ENCODE assay signal across 2 cellular contexts in the genomic region with DNA sequence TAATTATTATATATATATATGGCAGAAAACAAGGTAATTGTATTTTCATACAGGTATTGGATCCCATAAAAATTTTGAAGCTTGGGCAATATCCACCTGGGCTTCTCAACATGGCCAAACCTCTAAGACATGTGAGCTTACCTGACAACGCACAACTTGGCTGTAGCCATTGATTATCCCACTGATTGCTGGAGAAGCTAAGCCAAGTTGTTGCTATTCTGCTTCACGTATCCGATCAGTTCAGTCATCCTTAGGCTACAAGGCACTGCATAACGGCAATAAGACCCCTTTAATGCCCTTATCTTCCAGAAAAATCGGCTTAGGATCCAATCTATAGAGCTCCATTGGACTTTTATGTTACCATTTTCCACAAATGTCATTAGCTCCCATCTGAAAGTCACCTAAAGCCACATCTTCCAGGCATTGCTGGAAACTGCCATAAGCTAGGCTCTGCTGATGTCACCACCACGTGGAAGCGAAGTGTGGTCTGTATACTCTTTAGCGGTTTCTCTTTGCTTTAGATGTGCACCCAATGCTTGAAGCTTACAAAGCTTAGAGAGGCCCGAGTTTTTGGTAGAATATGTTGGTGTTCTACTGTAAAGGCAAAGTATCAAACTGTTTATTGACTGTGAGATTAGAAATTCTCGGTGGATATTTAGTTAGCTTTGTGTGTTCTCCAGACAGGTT.
TF ChIP-seq lines count a peak whose summit lies in the region.

No MANE protein-coding gene starts in this region.

TF ChIP-seq in SK-N-SH, 30 proteins besides CTCF, POLR2A, EP300 and RAD21:
- TF ChIP-seq REST (IDR thresholded peaks at IDR 0.05; ENCODE audit: low read depth, low read length) (no peak), SIN3A (IDR thresholded peaks at IDR 0.05; ENCODE audit: borderline replicate concordance, low read depth, low read length) (no peak), JUND (IDR thresholded peaks at IDR 0.05) (no peak)
- TF ChIP-seq, protein P1, sequence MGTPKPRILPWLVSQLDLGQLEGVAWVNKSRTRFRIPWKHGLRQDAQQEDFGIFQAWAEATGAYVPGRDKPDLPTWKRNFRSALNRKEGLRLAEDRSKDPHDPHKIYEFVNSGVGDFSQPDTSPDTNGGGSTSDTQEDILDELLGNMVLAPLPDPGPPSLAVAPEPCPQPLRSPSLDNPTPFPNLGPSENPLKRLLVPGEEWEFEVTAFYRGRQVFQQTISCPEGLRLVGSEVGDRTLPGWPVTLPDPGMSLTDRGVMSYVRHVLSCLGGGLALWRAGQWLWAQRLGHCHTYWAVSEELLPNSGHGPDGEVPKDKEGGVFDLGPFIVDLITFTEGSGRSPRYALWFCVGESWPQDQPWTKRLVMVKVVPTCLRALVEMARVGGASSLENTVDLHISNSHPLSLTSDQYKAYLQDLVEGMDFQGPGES (IDR thresholded peaks at IDR 0.05; ENCODE audit: low read depth, low read length): no peak

TF ChIP-seq in SK-N-SH treated with all-trans-retinoic acid at 6 μM for 48 hours, 23 proteins besides CTCF, POLR2A, EP300 and RAD21 (continued from another document):
- TF ChIP-seq ESRRG (CRISPR knock-in tag; IDR thresholded peaks at IDR 0.05) (no peak), ZNF8 (CRISPR knock-in tag; IDR thresholded peaks at IDR 0.05) (no peak), BACH2 (CRISPR knock-in tag; IDR thresholded peaks at IDR 0.05; ENCODE audit: borderline replicate concordance) (no peak), RARB (CRISPR knock-in tag; IDR thresholded peaks at IDR 0.05) (no peak), TCF4 (CRISPR knock-in tag; IDR thresholded peaks at IDR 0.05; ENCODE audit: borderline replicate concordance) (no peak)
- TF ChIP-seq, protein P2, sequence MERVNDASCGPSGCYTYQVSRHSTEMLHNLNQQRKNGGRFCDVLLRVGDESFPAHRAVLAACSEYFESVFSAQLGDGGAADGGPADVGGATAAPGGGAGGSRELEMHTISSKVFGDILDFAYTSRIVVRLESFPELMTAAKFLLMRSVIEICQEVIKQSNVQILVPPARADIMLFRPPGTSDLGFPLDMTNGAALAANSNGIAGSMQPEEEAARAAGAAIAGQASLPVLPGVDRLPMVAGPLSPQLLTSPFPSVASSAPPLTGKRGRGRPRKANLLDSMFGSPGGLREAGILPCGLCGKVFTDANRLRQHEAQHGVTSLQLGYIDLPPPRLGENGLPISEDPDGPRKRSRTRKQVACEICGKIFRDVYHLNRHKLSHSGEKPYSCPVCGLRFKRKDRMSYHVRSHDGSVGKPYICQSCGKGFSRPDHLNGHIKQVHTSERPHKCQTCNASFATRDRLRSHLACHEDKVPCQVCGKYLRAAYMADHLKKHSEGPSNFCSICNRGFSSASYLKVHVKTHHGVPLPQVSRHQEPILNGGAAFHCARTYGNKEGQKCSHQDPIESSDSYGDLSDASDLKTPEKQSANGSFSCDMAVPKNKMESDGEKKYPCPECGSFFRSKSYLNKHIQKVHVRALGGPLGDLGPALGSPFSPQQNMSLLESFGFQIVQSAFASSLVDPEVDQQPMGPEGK (CRISPR knock-in tag; IDR thresholded peaks at IDR 0.05; ENCODE audit: borderline replicate concordance): no peak
